2 cellular contexts compared by ENCODE assay signal in the genomic region with DNA sequence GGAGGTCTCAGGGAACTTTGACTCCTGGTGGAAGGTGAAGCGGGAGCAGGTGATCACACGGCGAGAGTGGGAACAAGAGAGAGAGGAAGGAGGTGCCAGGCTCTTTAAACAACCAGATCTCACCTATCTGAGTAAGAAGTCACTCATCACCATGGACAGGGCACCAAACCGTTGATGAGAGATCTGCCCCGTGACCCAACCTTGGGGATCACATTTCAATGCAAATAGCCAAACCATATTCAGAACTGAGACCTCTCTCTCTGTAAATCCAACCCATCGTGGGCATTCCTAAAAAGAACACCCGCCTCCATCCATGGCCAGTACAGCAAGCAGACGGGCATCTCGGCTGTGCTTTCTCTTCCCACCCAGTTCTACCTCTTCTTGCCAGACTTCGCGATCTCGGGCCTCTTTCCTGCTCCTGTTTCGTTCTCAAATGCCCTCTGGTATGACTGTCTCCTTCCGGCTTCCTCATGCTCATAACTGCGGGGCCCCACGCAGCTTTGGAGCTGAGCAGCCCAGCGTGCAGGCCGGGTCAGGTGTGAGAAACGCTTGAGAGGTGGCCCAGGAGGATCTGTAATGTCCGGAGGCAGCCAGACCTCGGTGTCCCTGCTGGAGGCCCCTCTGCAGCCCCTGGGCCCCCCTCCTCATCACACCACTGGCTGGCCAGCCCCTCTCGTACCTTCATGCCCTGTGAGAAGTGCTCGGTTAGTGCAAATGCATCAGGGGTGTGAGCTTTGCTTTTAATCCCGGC.
TF ChIP-seq lines count a peak whose summit lies in the region.

No MANE protein-coding gene starts in this region.

TF ChIP-seq in HepG2, 621 proteins besides CTCF, POLR2A, EP300 and RAD21 (continued from another document):
- TF ChIP-seq, protein P1, sequence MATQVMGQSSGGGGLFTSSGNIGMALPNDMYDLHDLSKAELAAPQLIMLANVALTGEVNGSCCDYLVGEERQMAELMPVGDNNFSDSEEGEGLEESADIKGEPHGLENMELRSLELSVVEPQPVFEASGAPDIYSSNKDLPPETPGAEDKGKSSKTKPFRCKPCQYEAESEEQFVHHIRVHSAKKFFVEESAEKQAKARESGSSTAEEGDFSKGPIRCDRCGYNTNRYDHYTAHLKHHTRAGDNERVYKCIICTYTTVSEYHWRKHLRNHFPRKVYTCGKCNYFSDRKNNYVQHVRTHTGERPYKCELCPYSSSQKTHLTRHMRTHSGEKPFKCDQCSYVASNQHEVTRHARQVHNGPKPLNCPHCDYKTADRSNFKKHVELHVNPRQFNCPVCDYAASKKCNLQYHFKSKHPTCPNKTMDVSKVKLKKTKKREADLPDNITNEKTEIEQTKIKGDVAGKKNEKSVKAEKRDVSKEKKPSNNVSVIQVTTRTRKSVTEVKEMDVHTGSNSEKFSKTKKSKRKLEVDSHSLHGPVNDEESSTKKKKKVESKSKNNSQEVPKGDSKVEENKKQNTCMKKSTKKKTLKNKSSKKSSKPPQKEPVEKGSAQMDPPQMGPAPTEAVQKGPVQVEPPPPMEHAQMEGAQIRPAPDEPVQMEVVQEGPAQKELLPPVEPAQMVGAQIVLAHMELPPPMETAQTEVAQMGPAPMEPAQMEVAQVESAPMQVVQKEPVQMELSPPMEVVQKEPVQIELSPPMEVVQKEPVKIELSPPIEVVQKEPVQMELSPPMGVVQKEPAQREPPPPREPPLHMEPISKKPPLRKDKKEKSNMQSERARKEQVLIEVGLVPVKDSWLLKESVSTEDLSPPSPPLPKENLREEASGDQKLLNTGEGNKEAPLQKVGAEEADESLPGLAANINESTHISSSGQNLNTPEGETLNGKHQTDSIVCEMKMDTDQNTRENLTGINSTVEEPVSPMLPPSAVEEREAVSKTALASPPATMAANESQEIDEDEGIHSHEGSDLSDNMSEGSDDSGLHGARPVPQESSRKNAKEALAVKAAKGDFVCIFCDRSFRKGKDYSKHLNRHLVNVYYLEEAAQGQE (IDR thresholded peaks at IDR 0.05; ENCODE audit: borderline replicate concordance in 1 of 2, low read depth in 1 of 2, low read length in 2 of 2): peak; percentile 12 to 88
- no peak for TF ChIP-seq IKZF4 (CRISPR knock-in tag; IDR thresholded peaks at IDR 0.05; ENCODE audit: borderline replicate concordance, low read depth, not compliant biosample characterization)
- TF ChIP-seq, protein P2, sequence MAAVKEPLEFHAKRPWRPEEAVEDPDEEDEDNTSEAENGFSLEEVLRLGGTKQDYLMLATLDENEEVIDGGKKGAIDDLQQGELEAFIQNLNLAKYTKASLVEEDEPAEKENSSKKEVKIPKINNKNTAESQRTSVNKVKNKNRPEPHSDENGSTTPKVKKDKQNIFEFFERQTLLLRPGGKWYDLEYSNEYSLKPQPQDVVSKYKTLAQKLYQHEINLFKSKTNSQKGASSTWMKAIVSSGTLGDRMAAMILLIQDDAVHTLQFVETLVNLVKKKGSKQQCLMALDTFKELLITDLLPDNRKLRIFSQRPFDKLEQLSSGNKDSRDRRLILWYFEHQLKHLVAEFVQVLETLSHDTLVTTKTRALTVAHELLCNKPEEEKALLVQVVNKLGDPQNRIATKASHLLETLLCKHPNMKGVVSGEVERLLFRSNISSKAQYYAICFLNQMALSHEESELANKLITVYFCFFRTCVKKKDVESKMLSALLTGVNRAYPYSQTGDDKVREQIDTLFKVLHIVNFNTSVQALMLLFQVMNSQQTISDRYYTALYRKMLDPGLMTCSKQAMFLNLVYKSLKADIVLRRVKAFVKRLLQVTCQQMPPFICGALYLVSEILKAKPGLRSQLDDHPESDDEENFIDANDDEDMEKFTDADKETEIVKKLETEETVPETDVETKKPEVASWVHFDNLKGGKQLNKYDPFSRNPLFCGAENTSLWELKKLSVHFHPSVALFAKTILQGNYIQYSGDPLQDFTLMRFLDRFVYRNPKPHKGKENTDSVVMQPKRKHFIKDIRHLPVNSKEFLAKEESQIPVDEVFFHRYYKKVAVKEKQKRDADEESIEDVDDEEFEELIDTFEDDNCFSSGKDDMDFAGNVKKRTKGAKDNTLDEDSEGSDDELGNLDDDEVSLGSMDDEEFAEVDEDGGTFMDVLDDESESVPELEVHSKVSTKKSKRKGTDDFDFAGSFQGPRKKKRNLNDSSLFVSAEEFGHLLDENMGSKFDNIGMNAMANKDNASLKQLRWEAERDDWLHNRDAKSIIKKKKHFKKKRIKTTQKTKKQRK (IDR thresholded peaks at IDR 0.05; ENCODE audit: low read length): no peak
- no peak for TF ChIP-seq ZNF451 (CRISPR knock-in tag; IDR thresholded peaks at IDR 0.05)
TF ChIP-seq in HepG2: peak in this region for 4.

TF ChIP-seq in WTC11, 78 proteins besides CTCF, POLR2A, EP300 and RAD21 (continued from another document):
- no peak for TF ChIP-seq EMX1 (CRISPR knock-in tag; IDR thresholded peaks at IDR 0.05)
- TF ChIP-seq, protein P3, sequence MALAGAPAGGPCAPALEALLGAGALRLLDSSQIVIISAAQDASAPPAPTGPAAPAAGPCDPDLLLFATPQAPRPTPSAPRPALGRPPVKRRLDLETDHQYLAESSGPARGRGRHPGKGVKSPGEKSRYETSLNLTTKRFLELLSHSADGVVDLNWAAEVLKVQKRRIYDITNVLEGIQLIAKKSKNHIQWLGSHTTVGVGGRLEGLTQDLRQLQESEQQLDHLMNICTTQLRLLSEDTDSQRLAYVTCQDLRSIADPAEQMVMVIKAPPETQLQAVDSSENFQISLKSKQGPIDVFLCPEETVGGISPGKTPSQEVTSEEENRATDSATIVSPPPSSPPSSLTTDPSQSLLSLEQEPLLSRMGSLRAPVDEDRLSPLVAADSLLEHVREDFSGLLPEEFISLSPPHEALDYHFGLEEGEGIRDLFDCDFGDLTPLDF (CRISPR knock-in tag; IDR thresholded peaks at IDR 0.05): no peak
- TF ChIP-seq, protein P4, sequence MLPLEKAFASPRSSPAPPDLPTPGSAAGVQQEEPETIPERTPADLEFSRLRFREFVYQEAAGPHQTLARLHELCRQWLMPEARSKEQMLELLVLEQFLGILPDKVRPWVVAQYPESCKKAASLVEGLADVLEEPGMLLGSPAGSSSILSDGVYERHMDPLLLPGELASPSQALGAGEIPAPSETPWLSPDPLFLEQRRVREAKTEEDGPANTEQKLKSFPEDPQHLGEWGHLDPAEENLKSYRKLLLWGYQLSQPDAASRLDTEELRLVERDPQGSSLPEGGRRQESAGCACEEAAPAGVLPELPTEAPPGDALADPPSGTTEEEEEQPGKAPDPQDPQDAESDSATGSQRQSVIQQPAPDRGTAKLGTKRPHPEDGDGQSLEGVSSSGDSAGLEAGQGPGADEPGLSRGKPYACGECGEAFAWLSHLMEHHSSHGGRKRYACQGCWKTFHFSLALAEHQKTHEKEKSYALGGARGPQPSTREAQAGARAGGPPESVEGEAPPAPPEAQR (CRISPR knock-in tag; IDR thresholded peaks at IDR 0.05): no peak
- TF ChIP-seq, protein P5, sequence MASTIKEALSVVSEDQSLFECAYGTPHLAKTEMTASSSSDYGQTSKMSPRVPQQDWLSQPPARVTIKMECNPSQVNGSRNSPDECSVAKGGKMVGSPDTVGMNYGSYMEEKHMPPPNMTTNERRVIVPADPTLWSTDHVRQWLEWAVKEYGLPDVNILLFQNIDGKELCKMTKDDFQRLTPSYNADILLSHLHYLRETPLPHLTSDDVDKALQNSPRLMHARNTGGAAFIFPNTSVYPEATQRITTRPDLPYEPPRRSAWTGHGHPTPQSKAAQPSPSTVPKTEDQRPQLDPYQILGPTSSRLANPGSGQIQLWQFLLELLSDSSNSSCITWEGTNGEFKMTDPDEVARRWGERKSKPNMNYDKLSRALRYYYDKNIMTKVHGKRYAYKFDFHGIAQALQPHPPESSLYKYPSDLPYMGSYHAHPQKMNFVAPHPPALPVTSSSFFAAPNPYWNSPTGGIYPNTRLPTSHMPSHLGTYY (CRISPR knock-in tag; IDR thresholded peaks at IDR 0.05): no peak
TF ChIP-seq in WTC11: peak in this region for 0.
